ENCODE assay signal across 10 cellular contexts in the genomic region with DNA sequence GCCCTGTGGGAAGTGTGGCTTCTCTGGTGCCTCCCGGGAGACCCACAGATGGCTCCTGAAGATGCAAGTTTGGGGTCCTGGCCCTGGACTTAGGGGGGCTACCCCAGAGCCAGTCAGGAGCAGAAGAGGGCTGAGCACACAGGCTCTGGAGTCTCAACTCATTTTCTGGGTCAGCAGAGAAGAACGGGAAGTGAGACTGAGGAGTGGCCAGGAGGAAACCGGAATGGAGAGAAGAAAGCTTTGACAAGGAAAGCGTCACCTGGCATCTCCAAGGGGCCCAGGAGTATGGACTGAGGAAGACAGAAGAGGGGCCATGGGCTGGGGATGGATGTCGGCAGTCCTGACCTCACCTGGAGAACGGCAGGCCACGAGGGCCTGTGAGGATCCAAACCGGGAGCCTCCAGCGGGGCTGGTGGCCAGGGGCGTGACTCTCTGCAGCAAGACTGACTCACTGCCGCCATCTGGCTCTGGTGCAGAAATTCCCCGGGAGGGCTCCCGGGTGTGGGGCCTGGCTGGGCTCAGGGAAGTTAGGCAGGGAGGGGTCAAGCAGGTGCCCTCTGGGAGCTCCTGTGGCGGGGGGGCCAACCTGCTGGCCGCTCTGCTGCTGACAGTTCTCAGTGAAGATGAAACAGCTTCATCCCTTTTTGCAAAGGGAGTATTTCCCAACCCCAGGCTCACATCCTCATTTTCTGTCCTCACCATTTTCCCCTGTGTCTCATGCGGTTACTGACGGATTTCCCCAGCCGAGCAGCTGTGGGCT. TPM values are rescaled to one million over a fixed set of nuclear protein-coding genes. Genes with fewer than 3 reads are reported as not detected.
DNase-seq lines count a peak whose midpoint lies in the region; ATAC-seq and TF ChIP-seq lines count a peak whose summit lies in the region.
"Had no signal": no experiment of that assay in that cellular context is flagged by ENCODE, and none has a peak within 500 bp of the region (broad histone marks: within the 10 kb centered on the region; RNA-seq: fewer than 3 reads in every experiment).

No MANE protein-coding gene starts in this region.

- H3K27me3 Mint-ChIP-seq in WTC11 (ENCODE audit: low read depth): no peaks in the 10 kb centered on the region; the same call in none of the 2 replicates

- POLR2A ChIA-PET in WTC11 (lab: Charles Lee): no interaction called here

- H3K4me1 ChIP-seq in stomach: peaks cover 0 to 9% (median 0%) of the 10 kb centered on the region in 4 donors

- WGBS in stomach, 5 donors: 65 to 82% (median 72%) methylated on average over 15 to 18 of the region's 18 CpGs

- H3K36me3 ChIP-seq in stomach: peaks cover 27 to 94% (median 94%) of the 10 kb centered on the region in 4 donors

- CTCF ChIA-PET in WTC11 (lab: Charles Lee): no interaction called here

- H3K27ac Mint-ChIP-seq in WTC11: no peak overlapping the region

- TF ChIP-seq CTCF in HL-60 (IDR thresholded peaks at IDR 0.05; ENCODE audit: insufficient read depth, low read length): no peak
- no peak for TF ChIP-seq CTCF in WTC11 (IDR thresholded peaks at IDR 0.05)
- TF ChIP-seq CTCF in stomach (IDR thresholded peaks at IDR 0.05): peak in 1 of 7 experiments; percentile 16

- intact Hi-C loops in stomach (cut with DNase I; ENCODE audit: low total_unique reads): no loop called here

- no peak for TF ChIP-seq EP300 in stomach (IDR thresholded peaks at IDR 0.05)

- H3K4me3 Mint-ChIP-seq in WTC11: no peak overlapping the region
- H3K4me3 Mint-ChIP-seq: natural killer cell had no signal

- DNase-seq in HL-60 (ENCODE audit: low read depth in 1 of 2, low spot score in 1 of 2) (peak; percentile 72 to 97), WTC11 (ENCODE audit: low spot score) (no peak), iPS-NIHi11 (ENCODE audit: low spot score) (peak; percentile 68), stomach (peak; percentile 47), NCI-H345 treated with DMSO at 0.1 percent for 48 hours (lab: John Stamatoyannopoulos, UW; ENCODE audit: unreplicated experiment) (no peak), G401 (ENCODE audit: low spot score) (no peak)
- DNase-seq: activated T-cell treated with anti-CD3 and anti-CD28 coated beads, Interleukin-2, amount 50 U/mL, for 48 hours; IMR-90; natural killer cell had no signal

- peaks cover 21% of the 10 kb centered on the region for H3K9me3 Mint-ChIP-seq in WTC11
- H3K9me3 Mint-ChIP-seq: natural killer cell had no signal

- no peaks in the 10 kb centered on the region for H3K4me1 Mint-ChIP-seq in WTC11

- H3K4me3 ChIP-seq in HL-60 (replicated peaks; ENCODE audit: insufficient read depth, low read length) (peak overlapping the region; percentile 17), stomach (no peak overlapping the region)

- TF ChIP-seq POLR2A in stomach (IDR thresholded peaks at IDR 0.05): no peak

- in situ Hi-C loops in G401 (cut with HindIII; ENCODE audit: low sequenced_read_pairs): no loop called here

- peak; percentile 60 for ATAC-seq in WTC11
- ATAC-seq in HG02970 (IDR thresholded peaks at IDR 0.05; ENCODE audit: low FRiP score, unreplicated experiment): no peak

- H3K27ac ChIP-seq in HL-60 (replicated peaks): peak overlapping the region; percentile 86
- peak overlapping the region in 3 of 5 donors; percentile 38 to 73 (median 63) for H3K27ac ChIP-seq in stomach

- no peaks in the 10 kb centered on the region for H3K9me3 ChIP-seq in stomach

- H3K27me3 ChIP-seq in HL-60 (ENCODE audit: insufficient read depth, poor library complexity, severe bottlenecking) (no peaks in the 10 kb centered on the region), stomach (no peaks in the 10 kb centered on the region)

- H3K36me3 Mint-ChIP-seq in WTC11: peaks cover 84% of the 10 kb centered on the region
- H3K36me3 Mint-ChIP-seq: natural killer cell had no signal

TF ChIP-seq in WTC11, 78 proteins besides CTCF, POLR2A, EP300 and RAD21:
- TF ChIP-seq, protein P1, sequence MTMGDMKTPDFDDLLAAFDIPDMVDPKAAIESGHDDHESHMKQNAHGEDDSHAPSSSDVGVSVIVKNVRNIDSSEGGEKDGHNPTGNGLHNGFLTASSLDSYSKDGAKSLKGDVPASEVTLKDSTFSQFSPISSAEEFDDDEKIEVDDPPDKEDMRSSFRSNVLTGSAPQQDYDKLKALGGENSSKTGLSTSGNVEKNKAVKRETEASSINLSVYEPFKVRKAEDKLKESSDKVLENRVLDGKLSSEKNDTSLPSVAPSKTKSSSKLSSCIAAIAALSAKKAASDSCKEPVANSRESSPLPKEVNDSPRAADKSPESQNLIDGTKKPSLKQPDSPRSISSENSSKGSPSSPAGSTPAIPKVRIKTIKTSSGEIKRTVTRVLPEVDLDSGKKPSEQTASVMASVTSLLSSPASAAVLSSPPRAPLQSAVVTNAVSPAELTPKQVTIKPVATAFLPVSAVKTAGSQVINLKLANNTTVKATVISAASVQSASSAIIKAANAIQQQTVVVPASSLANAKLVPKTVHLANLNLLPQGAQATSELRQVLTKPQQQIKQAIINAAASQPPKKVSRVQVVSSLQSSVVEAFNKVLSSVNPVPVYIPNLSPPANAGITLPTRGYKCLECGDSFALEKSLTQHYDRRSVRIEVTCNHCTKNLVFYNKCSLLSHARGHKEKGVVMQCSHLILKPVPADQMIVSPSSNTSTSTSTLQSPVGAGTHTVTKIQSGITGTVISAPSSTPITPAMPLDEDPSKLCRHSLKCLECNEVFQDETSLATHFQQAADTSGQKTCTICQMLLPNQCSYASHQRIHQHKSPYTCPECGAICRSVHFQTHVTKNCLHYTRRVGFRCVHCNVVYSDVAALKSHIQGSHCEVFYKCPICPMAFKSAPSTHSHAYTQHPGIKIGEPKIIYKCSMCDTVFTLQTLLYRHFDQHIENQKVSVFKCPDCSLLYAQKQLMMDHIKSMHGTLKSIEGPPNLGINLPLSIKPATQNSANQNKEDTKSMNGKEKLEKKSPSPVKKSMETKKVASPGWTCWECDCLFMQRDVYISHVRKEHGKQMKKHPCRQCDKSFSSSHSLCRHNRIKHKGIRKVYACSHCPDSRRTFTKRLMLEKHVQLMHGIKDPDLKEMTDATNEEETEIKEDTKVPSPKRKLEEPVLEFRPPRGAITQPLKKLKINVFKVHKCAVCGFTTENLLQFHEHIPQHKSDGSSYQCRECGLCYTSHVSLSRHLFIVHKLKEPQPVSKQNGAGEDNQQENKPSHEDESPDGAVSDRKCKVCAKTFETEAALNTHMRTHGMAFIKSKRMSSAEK (CRISPR knock-in tag; IDR thresholded peaks at IDR 0.05; ENCODE audit: borderline replicate concordance): no peak
- TF ChIP-seq E2F5 (CRISPR knock-in tag; IDR thresholded peaks at IDR 0.05): no peak
- TF ChIP-seq TP53 (CRISPR knock-in tag; IDR thresholded peaks at IDR 0.05): no peak
- TF ChIP-seq NFE2L1 (CRISPR knock-in tag; IDR thresholded peaks at IDR 0.05): no peak
- no peak for TF ChIP-seq USF2 (CRISPR knock-in tag; IDR thresholded peaks at IDR 0.05)
- TF ChIP-seq CREB1 (CRISPR knock-in tag; IDR thresholded peaks at IDR 0.05): no peak
- TF ChIP-seq GTF2I (CRISPR knock-in tag; conservative IDR thresholded peaks at IDR 0.05): no peak

RNA-seq across cellular contexts. Expression of gene DAGLB, which starts 23.6 kb away (rescaled TPM):
- total RNA-seq in WTC11 (2021): 32.7 to 38.7 TPM (median 33.6 TPM) in 3 replicates
- total RNA-seq in stomach: 10 to 100 TPM in 4 of 5 donors, 1 to 10 TPM in 1; 5.8 to 23.7 (median 15.4) TPM
- 1 to 10 TPM; 4.7 to 6.6 (median 5.0) TPM for polyA plus RNA-seq in stomach
- total RNA-seq in G401 (2014; rRNA removed; shearing (Covaris generic)): 7.8 and 8.7 TPM in 2 replicates

RNA-seq across cellular contexts. Expression of gene RAC1, which starts 49.8 kb away (rescaled TPM):
- 260 to 281 TPM (median 260 TPM) in 3 replicates for total RNA-seq in WTC11 (2021)
- 100 to 1,000 TPM in 4 of 5 donors, 10 to 100 TPM in 1; 27.4 to 159 (median 118) TPM for total RNA-seq in stomach
- 100 to 1,000 TPM; 190 to 319 (median 302) TPM for polyA plus RNA-seq in stomach
- 13.2 and 23.9 TPM in 2 replicates for total RNA-seq in G401 (2014; rRNA removed; shearing (Covaris generic))

RNA-seq across cellular contexts. Expression of gene KDELR2, which starts 59.8 kb away (rescaled TPM):
- total RNA-seq in WTC11 (2021): 79.4 to 84.3 TPM (median 79.9 TPM) in 3 replicates
- 100 to 1,000 TPM in 3 of 5 donors, 10 to 100 TPM in 2; 30.9 to 265 (median 117) TPM for total RNA-seq in stomach
- polyA plus RNA-seq in stomach: 10 to 100 TPM; 53.2 to 73.2 (median 72.2) TPM
- 74.5 and 105 TPM in 2 replicates for total RNA-seq in G401 (2014; rRNA removed; shearing (Covaris generic))

Comparison
In these comparisons a context has a peak if more than half of its experiments do, and no peak if none do; other contexts are left out.
1. DNase-seq: peak in HL-60 (2 of 2), iPS-NIHi11 (single experiment) and stomach (single experiment); none in WTC11 (single experiment), NCI-H345 treated with DMSO at 0.1 percent for 48 hours (single experiment) and G401 (single experiment).